8 cellular contexts compared by ENCODE assay signal in the genomic region with DNA sequence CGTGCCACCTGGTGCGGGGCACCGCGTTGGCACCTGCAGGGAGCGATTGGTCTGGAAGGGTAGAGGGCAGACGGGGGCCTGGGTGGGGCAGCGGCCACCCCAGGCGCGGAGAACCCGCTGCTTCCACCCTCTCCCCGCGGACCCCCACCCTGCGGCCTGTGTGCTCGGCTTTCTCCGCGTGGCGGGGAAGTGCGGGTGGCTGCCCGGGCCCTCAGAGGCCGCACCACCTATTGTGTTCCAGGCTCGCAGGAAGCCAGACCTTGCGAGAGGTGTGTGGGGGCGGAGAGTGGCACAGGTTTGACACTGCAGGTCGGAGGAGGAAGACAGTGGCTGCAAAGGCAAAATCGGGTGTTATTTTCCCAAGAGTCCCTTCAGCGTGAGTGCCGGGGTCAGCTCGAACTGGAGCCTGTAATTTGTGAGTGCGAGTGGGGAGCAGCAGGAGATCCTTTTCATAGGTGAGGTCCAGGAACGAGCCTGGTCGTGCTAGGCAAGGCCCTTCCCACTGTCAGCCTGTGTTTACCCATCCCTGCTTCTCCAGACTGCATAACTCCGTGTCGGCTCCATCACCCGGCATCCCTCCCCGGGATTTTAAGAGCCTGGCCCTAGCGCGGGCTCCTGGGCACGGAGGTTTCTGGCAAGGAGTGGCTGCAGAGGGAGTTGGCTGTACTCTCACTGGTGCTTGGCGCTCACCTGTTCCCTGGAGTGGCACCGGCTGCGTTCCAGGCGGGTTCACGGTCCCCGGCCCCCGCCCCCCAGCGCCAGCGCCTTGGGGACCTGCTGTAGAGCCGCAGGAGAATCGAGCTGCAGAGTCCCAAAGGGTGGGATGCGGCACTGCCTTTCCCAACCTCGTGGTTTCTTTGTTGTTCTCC. TPM values are rescaled to one million over a fixed set of nuclear protein-coding genes. Genes with fewer than 3 reads are reported as not detected.
DNase-seq lines count a peak whose midpoint lies in the region; ATAC-seq and TF ChIP-seq lines count a peak whose summit lies in the region.

No MANE protein-coding gene starts in this region.

- H3K27ac ChIP-seq in CD8-positive, alpha-beta memory T cell (ENCODE audit: low read depth, low read length), result no peak overlapping the region
- H3K27ac ChIP-seq in SJCRH30, result no peak overlapping the region
- no peak overlapping the region for H3K27ac ChIP-seq in fibroblast of lung (ENCODE audit: insufficient read depth, low read length)

- no peaks in the 10 kb centered on the region for H4K20me1 ChIP-seq in fibroblast of lung (ENCODE audit: control insufficient read depth, extremely low read depth, insufficient read depth, low read length)

- CTCF ChIA-PET in CD8-positive, alpha-beta memory T cell (lab: Charles Lee), result interaction anchor here (1.2 to 2.2 kb wide), 3 partner anchors 11 to 29 kb away, joined by 3 to 6 read pairs (median 4); no protein-coding TSS in a partner anchor

- TF ChIP-seq CTCF in fibroblast of lung (conservative IDR thresholded peaks at IDR 0.05 in 1 of 2, IDR thresholded peaks at IDR 0.05 in 1 of 2; ENCODE audit: low read depth in 1 of 2, low read length in 2 of 2), result no peak

- peaks cover 36% of the 10 kb centered on the region for H3K27me3 ChIP-seq in CD8-positive, alpha-beta memory T cell (ENCODE audit: insufficient read depth, low read length, poor library complexity, severe bottlenecking)
- no peaks in the 10 kb centered on the region for H3K27me3 ChIP-seq in SJCRH30
- peaks cover 29% of the 10 kb centered on the region for H3K27me3 ChIP-seq in fibroblast of lung (ENCODE audit: control insufficient read depth, insufficient read depth, low read length)
- H3K27me3 ChIP-seq in skeletal muscle satellite cell (ENCODE audit: control insufficient read depth, insufficient read depth, low read length), result peaks cover 79% of the 10 kb centered on the region

- no peaks in the 10 kb centered on the region for H3K79me2 ChIP-seq in fibroblast of lung (ENCODE audit: control insufficient read depth, insufficient read depth, low read length)

- peaks cover 15% of the 10 kb centered on the region for H3K4me1 ChIP-seq in CD8-positive, alpha-beta memory T cell (ENCODE audit: insufficient read depth, low read length)
- H3K4me1 ChIP-seq in SJCRH30, result no peaks in the 10 kb centered on the region
- H3K4me1 ChIP-seq in fibroblast of lung (ENCODE audit: control insufficient read depth, extremely low read depth, insufficient read depth, low read length), result peaks cover 2% of the 10 kb centered on the region
- peaks cover 11% of the 10 kb centered on the region for H3K4me1 ChIP-seq in skeletal muscle satellite cell (ENCODE audit: control insufficient read depth, insufficient read depth, low read length)

- H3K4me2 ChIP-seq in fibroblast of lung (ENCODE audit: extremely low read depth, insufficient read depth, low read length), result peak overlapping the region; percentile 82
- H3K4me2 ChIP-seq in skeletal muscle satellite cell (ENCODE audit: low read length), result peak overlapping the region; percentile 87

- H3K9me3 Mint-ChIP-seq in CD8-positive, alpha-beta memory T cell, result peaks cover 0 to 3% (median 2%) of the 10 kb centered on the region in 5 donors

- H3K9ac ChIP-seq in fibroblast of lung (ENCODE audit: insufficient read depth, low read length), result no peak overlapping the region
- H3K9ac ChIP-seq in skeletal muscle satellite cell (ENCODE audit: low read depth, low read length), result no peak overlapping the region

- peak overlapping the region in 1 of 8 donors; percentile 30 for H3K27ac Mint-ChIP-seq in CD8-positive, alpha-beta memory T cell

- no peak for DNase-seq in CD8-positive, alpha-beta memory T cell
- DNase-seq in SJCRH30 (no peak), fibroblast of lung (ENCODE audit: low read depth in 2 of 2) (no peak), NCI-H446 treated with DMSO at 0.1 percent for 48 hours (lab: John Stamatoyannopoulos, UW) (no peak)

- ATAC-seq in HG02798 (IDR thresholded peaks at IDR 0.05; ENCODE audit: poor library complexity, unreplicated experiment) (peak; percentile 8), GM21619 (IDR thresholded peaks at IDR 0.05; ENCODE audit: unreplicated experiment) (no peak), HG03196 (IDR thresholded peaks at IDR 0.05; ENCODE audit: unreplicated experiment) (no peak)

- H3K27me3 Mint-ChIP-seq in CD8-positive, alpha-beta memory T cell, result peaks cover 47 to 75% of the 10 kb centered on the region in 2 donors

- H3K9me3 ChIP-seq in CD8-positive, alpha-beta memory T cell (ENCODE audit: low read length), result no peaks in the 10 kb centered on the region
- H3K9me3 ChIP-seq in SJCRH30 (replicated peaks) (no peaks in the 10 kb centered on the region), fibroblast of lung (ENCODE audit: control insufficient read depth, insufficient read depth, low read depth, low read length) (no peaks in the 10 kb centered on the region), skeletal muscle satellite cell (replicated peaks; ENCODE audit: low read length) (no peaks in the 10 kb centered on the region)

- H2AFZ ChIP-seq in fibroblast of lung (ENCODE audit: low read length), result no peak overlapping the region

- H3K4me3 Mint-ChIP-seq in CD8-positive, alpha-beta memory T cell, result peak overlapping the region; percentile 60 to 79 (median 76)

- H3K36me3 ChIP-seq in CD8-positive, alpha-beta memory T cell (ENCODE audit: insufficient read depth, low read length), result no peaks in the 10 kb centered on the region
- no peaks in the 10 kb centered on the region for H3K36me3 ChIP-seq in SJCRH30
- H3K36me3 ChIP-seq in fibroblast of lung (ENCODE audit: control insufficient read depth, insufficient read depth, low read length), result no peaks in the 10 kb centered on the region
- no peaks in the 10 kb centered on the region for H3K36me3 ChIP-seq in skeletal muscle satellite cell (ENCODE audit: insufficient read depth, low read length)

- no peak overlapping the region for H3K4me3 ChIP-seq in CD8-positive, alpha-beta memory T cell (ENCODE audit: low read length)
- H3K4me3 ChIP-seq in SJCRH30 (peak overlapping the region; percentile 60), fibroblast of lung (replicated peaks in 1 of 4; ENCODE audit: control extremely low read depth in 1 of 4, insufficient read depth in 1 of 4, low read depth in 3 of 4, low read length in 4 of 4) (peak overlapping the region in 1 of 4 experiments; percentile 48), skeletal muscle satellite cell (ENCODE audit: low read length) (peak overlapping the region; percentile 63)

- peaks cover 17 to 25% (median 20%) of the 10 kb centered on the region in 3 donors for H3K4me1 Mint-ChIP-seq in CD8-positive, alpha-beta memory T cell

- H3K36me3 Mint-ChIP-seq in CD8-positive, alpha-beta memory T cell, result no peaks in the 10 kb centered on the region

- POLR2A ChIA-PET in CD8-positive, alpha-beta memory T cell (lab: Charles Lee), result no interaction called here

RNA-seq across cellular contexts. Expression of gene TBC1D30, which starts 0.9 kb away (rescaled TPM):
- total RNA-seq in CD8-positive, alpha-beta memory T cell, result 1 to 10 TPM; 1.7 TPM
- not detected for polyA plus RNA-seq in CD8-positive, alpha-beta memory T cell
- 3.6 and 4.3 TPM in 2 replicates for total RNA-seq in SJCRH30 (2014; rRNA removed; shearing (Covaris generic))
- total RNA-seq in fibroblast of lung, result 0.26 and 0.66 TPM in 2 replicates
- 0.23 and 0.24 TPM in 2 replicates for polyA plus RNA-seq in fibroblast of lung
- 0.07 and 0.12 TPM in 2 replicates for polyA plus RNA-seq in fibroblast of lung (2012)
- polyA minus RNA-seq in fibroblast of lung (ENCODE audit: low replicate concordance), result not detected in 2 replicates
- 0.22 and 0.51 TPM in 2 replicates for total RNA-seq in skeletal muscle satellite cell (2012; rRNA removed)
